ENCODE assay signal across 9 cellular contexts in genomic region chr17:81118308-81119221, GRCh38. TPM values are rescaled to one million over a fixed set of nuclear protein-coding genes. Genes with fewer than 3 reads are reported as not detected.
DNase-seq lines count a peak whose midpoint lies in the region; ATAC-seq, FAIRE-seq and TF ChIP-seq lines count a peak whose summit lies in the region.
"Had no signal": no experiment of that assay in that cellular context is flagged by ENCODE, and none has a peak within 500 bp of the region (broad histone marks: within the 10 kb centered on the region; RNA-seq: fewer than 3 reads in every experiment).

No MANE protein-coding gene starts in this region.

- H3K36me3 ChIP-seq in left ventricle myocardium inferior, result peaks cover 5% of the 10 kb centered on the region
- H3K36me3 ChIP-seq in heart left ventricle, result peaks cover 0 to 4% (median 0%) of the 10 kb centered on the region in 9 donors
- peaks cover 3% of the 10 kb centered on the region; the same call in 1 of the 3 replicates for H3K36me3 ChIP-seq in K562 (ENCODE audit: control insufficient read depth, insufficient read depth, low read length)

- in situ Hi-C loops in K562 (cut with MboI), result no loop called here

- no peak for DNase-seq in left ventricle myocardium inferior
- DNase-seq in heart left ventricle, result no peak
- DNase-seq in K562 (ENCODE audit: extremely low read depth in 1 of 4, low spot score in 3 of 4), result no peak
- no peak for DNase-seq in left lobe of liver (ENCODE audit: low spot score)
- DNase-seq in SK-N-DZ (ENCODE audit: low spot score), result no peak
- no peak for DNase-seq in NK-92 (lab: John Stamatoyannopoulos, UW; ENCODE audit: unreplicated experiment)
- DNase-seq in activated CD4-positive, CD25-positive, alpha-beta regulatory T cell (lab: John Stamatoyannopoulos, UW), result no peak

- no peaks in the 10 kb centered on the region for H3K9me1 ChIP-seq in K562 (ENCODE audit: control insufficient read depth, insufficient read depth, low read length)

- WGBS in heart left ventricle, 4 donors, result 62 to 81% (median 66%) methylated on average over 23 to 24 of the region's 24 CpGs
- WGBS in K562 (ENCODE audit: insufficient coverage, low coverage, missing lambda C conversion rate), result 52% methylated on average over 22 of the region's 24 CpGs

- no peaks in the 10 kb centered on the region for H3K79me2 ChIP-seq in K562 (ENCODE audit: control insufficient read depth, insufficient read depth, low read length)

- TF ChIP-seq EP300 in K562 (IDR thresholded peaks at IDR 0.05; ENCODE audit: low read length), result no peak

- TF ChIP-seq POLR2A in heart left ventricle (IDR thresholded peaks at IDR 0.05) (no peak), K562 (conservative IDR thresholded peaks at IDR 0.05) (no peak)

- no TSS peak for BruUV-seq in K562 (replicated peaks; lab: Mats Ljungman, UMichigan)

- no peak for ATAC-seq in heart left ventricle
- no peak for ATAC-seq in K562
- peak; percentile 2 for ATAC-seq in left lobe of liver
- no peak for ATAC-seq in HG02571 (IDR thresholded peaks at IDR 0.05; ENCODE audit: unreplicated experiment)

- CTCF ChIA-PET in K562 (lab: Yijun Ruan, JAX; ENCODE audit: low intra/inter-chr PET ratio), result interaction anchor here (0.6 kb wide), 1 partner anchor 66 kb away, joined by 4 read pairs; no protein-coding TSS in a partner anchor

- TF ChIP-seq CTCF in left ventricle myocardium inferior (IDR thresholded peaks at IDR 0.05; ENCODE audit: borderline replicate concordance), result no peak
- no peak for TF ChIP-seq CTCF in heart left ventricle (IDR thresholded peaks at IDR 0.05)
- TF ChIP-seq CTCF in K562 (IDR thresholded peaks at IDR 0.05 in 2 of 3, conservative IDR thresholded peaks at IDR 0.05 in 1 of 3; ENCODE audit: insufficient read depth in 2 of 3, low read depth in 1 of 3, low read length in 3 of 3), result no peak

- H2AFZ ChIP-seq in K562 (ENCODE audit: low read depth, low read length), result no peak overlapping the region

- H3K9ac ChIP-seq in K562 (ENCODE audit: insufficient read depth in 1 of 2, low read depth in 2 of 2, low read length in 2 of 2), result peak overlapping the region; percentile 62 to 91; a peak in 3 of 4 replicates

- H3K9me3 ChIP-seq in left ventricle myocardium inferior (replicated peaks) (no peaks in the 10 kb centered on the region), heart left ventricle (no peaks in the 10 kb centered on the region), K562 (replicated peaks; ENCODE audit: control insufficient read depth, insufficient read depth, low read depth, low read length) (no peaks in the 10 kb centered on the region)

- 0 out of 2 replicates have a peak, but pooled peaks cover 10% of the 10 kb centered on the region for H4K20me1 ChIP-seq in K562 (replicated peaks; ENCODE audit: control insufficient read depth, insufficient read depth, low read length)

- POLR2A ChIA-PET in K562 (lab: Yijun Ruan, JAX), result interaction anchor here (0.6 to 1.1 kb wide), 3 partner anchors 24 to 114 kb away, joined by 3 to 5 read pairs (median 3); no protein-coding TSS in a partner anchor

- H3K4me1 ChIP-seq in left ventricle myocardium inferior, result peaks cover 28% of the 10 kb centered on the region
- H3K4me1 ChIP-seq in heart left ventricle, result peaks cover 0 to 18% (median 3%) of the 10 kb centered on the region in 12 donors
- peaks cover 0 to 85% of the 10 kb centered on the region in 2 experiments; a peak in 4 of 5 replicates for H3K4me1 ChIP-seq in K562 (replicated peaks in 1 of 2; ENCODE audit: control insufficient read depth in 2 of 2, insufficient read depth in 2 of 2, low read length in 2 of 2)

- peaks cover 45% of the 10 kb centered on the region for H3K27me3 ChIP-seq in left ventricle myocardium inferior (ENCODE audit: low read depth)
- peaks cover 0 to 39% (median 0%) of the 10 kb centered on the region in 9 donors for H3K27me3 ChIP-seq in heart left ventricle
- peaks cover 0 to 13% of the 10 kb centered on the region in 2 experiments; a peak in 2 of 5 replicates for H3K27me3 ChIP-seq in K562 (ENCODE audit: control insufficient read depth in 2 of 2, insufficient read depth in 2 of 2, low read length in 2 of 2)

- peak overlapping the region; percentile 55 for H3K4me3 ChIP-seq in left ventricle myocardium inferior
- peak overlapping the region in 3 of 12 donors; percentile 43 to 55 (median 49) for H3K4me3 ChIP-seq in heart left ventricle
- peak overlapping the region; percentile 52; the same call in 1 of the 2 replicates for H3K4me3 ChIP-seq in K562

- FAIRE-seq in K562 (lab: Jason Lieb, UNC), result no peak

- no peak for TF ChIP-seq RAD21 in K562 (CRISPR knock-in tag; conservative IDR thresholded peaks at IDR 0.05 in 1 of 2, IDR thresholded peaks at IDR 0.05 in 1 of 2)

- H3K27ac ChIP-seq in left ventricle myocardium inferior (replicated peaks), result no peak overlapping the region
- no peak overlapping the region for H3K27ac ChIP-seq in heart left ventricle
- H3K27ac ChIP-seq in K562 (ENCODE audit: extremely low read depth, low read depth, low read length), result peak overlapping the region; percentile 70; the same call in 1 of the 3 replicates

- intact Hi-C loops in left ventricle myocardium inferior (cut with micrococcal nuclease) (no loop called here), heart left ventricle (cut with DNase I) (no loop called here), K562 (cut with micrococcal nuclease) (no loop called here)

- H3K4me2 ChIP-seq in K562 (ENCODE audit: insufficient read depth, low read length), result peak overlapping the region; percentile 87

TF ChIP-seq in K562, 482 proteins besides CTCF, POLR2A, EP300 and RAD21 (continues in another document):
- no peak for TF ChIP-seq ZSCAN29 (IDR thresholded peaks at IDR 0.05)
- TF ChIP-seq SUPT5H (IDR thresholded peaks at IDR 0.05), result peak; percentile 25; the same call in 1 of the 2 replicates
- peak; percentile 46 for TF ChIP-seq PCBP1 (IDR thresholded peaks at IDR 0.05; ENCODE audit: low read depth, low read length, poor library complexity, severe bottlenecking)
- no peak for TF ChIP-seq DIDO1 (tag; IDR thresholded peaks at IDR 0.05; ENCODE audit: low read depth)
- no peak for TF ChIP-seq MCM2 (IDR thresholded peaks at IDR 0.05; ENCODE audit: low read depth)
- TF ChIP-seq, protein P1, sequence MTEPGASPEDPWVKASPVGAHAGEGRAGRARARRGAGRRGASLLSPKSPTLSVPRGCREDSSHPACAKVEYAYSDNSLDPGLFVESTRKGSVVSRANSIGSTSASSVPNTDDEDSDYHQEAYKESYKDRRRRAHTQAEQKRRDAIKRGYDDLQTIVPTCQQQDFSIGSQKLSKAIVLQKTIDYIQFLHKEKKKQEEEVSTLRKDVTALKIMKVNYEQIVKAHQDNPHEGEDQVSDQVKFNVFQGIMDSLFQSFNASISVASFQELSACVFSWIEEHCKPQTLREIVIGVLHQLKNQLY (CRISPR knock-in tag; conservative IDR thresholded peaks at IDR 0.05), result no peak
- TF ChIP-seq SMARCC2 (IDR thresholded peaks at IDR 0.05; ENCODE audit: low read depth), result no peak

RNA-seq across cellular contexts. Expression of gene PVALEF, which starts 46.7 kb away (rescaled TPM):
- total RNA-seq in left ventricle myocardium inferior, result not detected
- total RNA-seq in heart left ventricle, result not detected
- polyA plus RNA-seq in heart left ventricle, result not detected
- not detected in 2 replicates for total RNA-seq in K562 (2011; cell fraction: chromatin; rRNA removed; ENCODE audit: low replicate concordance)
- not detected in 2 replicates for total RNA-seq in K562 (2011; cell fraction: nucleolus; rRNA removed)
- total RNA-seq in K562 (2011; cell fraction: nucleoplasm; rRNA removed), result not detected in 2 replicates
- total RNA-seq in K562 (2014; rRNA removed), result not detected in 2 replicates
- not detected in 2 replicates for total RNA-seq in K562 (2014; rRNA removed; fragmentation: Illumina TruSeq; extraction: Trizol)
- total RNA-seq in K562 (2015; rRNA removed; fragmentation: Illumina TruSeq; extraction: Trizol), result not detected in 2 replicates
- total RNA-seq in K562 (2021), result not detected in 2 replicates
- polyA plus RNA-seq in K562 (2011; rRNA removed), result not detected in 2 replicates
- polyA plus RNA-seq in K562 (2011; cell fraction: cytosol; rRNA removed), result not detected in 2 replicates
- polyA plus RNA-seq in K562 (2011; cell fraction: nucleus; rRNA removed), result not detected in 2 replicates
- not detected in 2 replicates for polyA plus RNA-seq in K562 (2012)
- not detected in 2 replicates for polyA plus RNA-seq in K562 (2014; fragmentation: Illumina TruSeq; extraction: Trizol)
- not detected for polyA plus RNA-seq in K562 (2014; fragmentation: Nextera tagmentation; extraction: Ambion mirVana)
- not detected in 2 replicates for polyA plus RNA-seq in K562 (2014; rRNA removed)
- not detected in 2 replicates for polyA minus RNA-seq in K562 (2011; rRNA and poly(A)+ RNA removed)
- polyA minus RNA-seq in K562 (2011; cell fraction: cytosol; rRNA and poly(A)+ RNA removed), result not detected in 2 replicates
- polyA minus RNA-seq in K562 (2011; cell fraction: nucleus; rRNA and poly(A)+ RNA removed), result not detected in 2 replicates
- not detected for total RNA-seq in left lobe of liver
- not detected in 2 replicates for polyA plus RNA-seq in SK-N-DZ (2014; cell fraction: cytosol; rRNA removed)
- polyA plus RNA-seq in SK-N-DZ (2014; cell fraction: nucleus; rRNA removed), result not detected in 2 replicates
- total RNA-seq: NCI-H460 had no signal

RNA-seq across cellular contexts. Expression of gene AATK, which starts 47.5 kb away (rescaled TPM):
- total RNA-seq in left ventricle myocardium inferior (2.3 TPM), heart left ventricle (10 to 100 TPM in 2 of 9 donors, 1 to 10 TPM in 7; 3.6 to 12.0 (median 9.6) TPM), K562 (2014; rRNA removed) (0.24 TPM in 1 of 2 replicates, not detected in the other), K562 (2014; rRNA removed; fragmentation: Illumina TruSeq; extraction: Trizol) (0.10 TPM in 1 of 2 replicates, not detected in the other), K562 (2015; rRNA removed; fragmentation: Illumina TruSeq; extraction: Trizol) (0.11 TPM in 1 of 2 replicates, not detected in the other), K562 (2021) (0.51 and 0.55 TPM in 2 replicates), left lobe of liver (0.70 TPM)
- polyA plus RNA-seq in heart left ventricle (1 to 10 TPM; 1.3 to 3.9 TPM), K562 (2011; rRNA removed) (0.43 and 0.50 TPM in 2 replicates), K562 (2014; fragmentation: Illumina TruSeq; extraction: Trizol) (0.29 TPM in 1 of 2 replicates, not detected in the other), K562 (2014; fragmentation: Nextera tagmentation; extraction: Ambion mirVana) (not detected), K562 (2014; rRNA removed) (0.25 and 0.26 TPM in 2 replicates)
- 0.63 and 1.3 TPM in 2 replicates for total RNA-seq in K562 (2011; cell fraction: chromatin; rRNA removed; ENCODE audit: low replicate concordance)
- total RNA-seq in K562 (2011; cell fraction: nucleolus; rRNA removed), result 1.3 TPM in 2 replicates
- 0.84 and 1.1 TPM in 2 replicates for total RNA-seq in K562 (2011; cell fraction: nucleoplasm; rRNA removed)
- polyA plus RNA-seq in K562 (2011; cell fraction: cytosol; rRNA removed), result 0.46 and 1.1 TPM in 2 replicates
- polyA plus RNA-seq in K562 (2011; cell fraction: nucleus; rRNA removed), result 1.6 and 3.2 TPM in 2 replicates
- polyA plus RNA-seq in K562 (2012), result 0.18 and 0.32 TPM in 2 replicates
- not detected in 2 replicates for polyA minus RNA-seq in K562 (2011; rRNA and poly(A)+ RNA removed)
- 1.0 and 1.1 TPM in 2 replicates for polyA minus RNA-seq in K562 (2011; cell fraction: cytosol; rRNA and poly(A)+ RNA removed)
- 0.78 and 1.5 TPM in 2 replicates for polyA minus RNA-seq in K562 (2011; cell fraction: nucleus; rRNA and poly(A)+ RNA removed)
- polyA plus RNA-seq in SK-N-DZ (2014; cell fraction: cytosol; rRNA removed), result 0.26 and 0.47 TPM in 2 replicates
- 1.3 and 2.4 TPM in 2 replicates for polyA plus RNA-seq in SK-N-DZ (2014; cell fraction: nucleus; rRNA removed)
